8 cellular contexts compared by ENCODE assay signal in the genomic region with DNA sequence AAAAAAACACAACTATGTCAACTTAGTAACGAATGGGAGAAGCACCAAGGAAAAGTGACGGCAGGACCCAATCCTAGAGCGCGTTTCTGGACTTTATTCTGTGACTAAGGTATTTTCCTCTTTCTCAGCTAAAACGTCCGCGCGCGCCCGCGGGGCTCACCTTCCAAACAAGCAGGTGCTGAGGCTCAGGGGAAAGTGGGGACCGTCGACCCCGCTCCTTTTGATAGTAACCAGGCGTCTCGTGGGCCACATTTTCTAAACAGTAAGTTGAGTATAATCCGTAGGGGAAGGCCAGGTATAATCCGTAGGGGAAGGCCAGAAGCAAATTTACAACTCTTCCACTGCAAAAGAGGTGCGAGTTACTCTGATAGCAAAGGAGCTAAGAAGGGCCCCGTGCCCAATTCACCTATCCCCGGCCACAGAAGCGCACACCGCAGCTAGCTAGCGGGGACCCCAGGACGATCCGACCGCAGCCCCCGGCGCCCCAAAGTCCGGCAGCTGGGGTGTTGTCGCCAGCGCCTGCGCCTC. TPM values are rescaled to one million over a fixed set of nuclear protein-coding genes. Genes with fewer than 3 reads are reported as not detected.
DNase-seq lines count a peak whose midpoint lies in the region; ATAC-seq and TF ChIP-seq lines count a peak whose summit lies in the region.

No MANE protein-coding gene starts in this region.

- peak; percentile 32 for DNase-seq in activated T-cell treated with anti-CD3 and anti-CD28 coated beads, Interleukin-2, amount 50 U/mL, for 1 hour
- DNase-seq in activated T-cell treated with anti-CD3 and anti-CD28 coated beads for 4 hours (no peak), activated B cell treated with CpG ODN at 0.5 μM for 24 hours (no peak), foreskin fibroblast (peak in 1 of 2 donors; percentile 42), retinal pigment epithelial cell (ENCODE audit: low read depth) (no peak), NCI-H1048 (lab: John Stamatoyannopoulos, UW) (no peak), NCI-H345 (lab: John Stamatoyannopoulos, UW) (no peak), SKM-1 (lab: John Stamatoyannopoulos, UW; ENCODE audit: unreplicated experiment) (no peak)

- no peaks in the 10 kb centered on the region for H3K36me3 Mint-ChIP-seq in activated B cell treated with CpG ODN at 0.5 μM for 24 hours (ENCODE audit: low read depth)

- H3K9me3 Mint-ChIP-seq in activated B cell treated with CpG ODN at 0.5 μM for 24 hours: no peaks in the 10 kb centered on the region

- no peak for ATAC-seq in activated B cell treated with CpG ODN at 0.5 μM for 24 hours (ENCODE audit: low read depth)

- H3K4me3 ChIP-seq in foreskin fibroblast (ENCODE audit: low read depth in 1 of 2, low read length in 2 of 2): peak overlapping the region; percentile 59 to 67
- peak overlapping the region; percentile 81 for H3K4me3 ChIP-seq in retinal pigment epithelial cell (ENCODE audit: low read length)

- no peak for TF ChIP-seq CTCF in activated B cell treated with CpG ODN at 0.5 μM for 24 hours (IDR thresholded peaks at IDR 0.05)
- TF ChIP-seq CTCF in foreskin fibroblast (IDR thresholded peaks at IDR 0.05; ENCODE audit: low read depth, low read length): no peak
- no peak for TF ChIP-seq CTCF in retinal pigment epithelial cell (conservative IDR thresholded peaks at IDR 0.05; ENCODE audit: low read depth, low read length)

- peak overlapping the region; percentile 86 for H3K4me3 Mint-ChIP-seq in activated B cell treated with CpG ODN at 0.5 μM for 24 hours

- H3K4me1 Mint-ChIP-seq in activated B cell treated with CpG ODN at 0.5 μM for 24 hours: peaks cover 18% of the 10 kb centered on the region

- intact Hi-C loops in activated B cell treated with CpG ODN at 0.5 μM for 24 hours (cut with micrococcal nuclease): loop anchor here (5.0 kb wide), 2 partner anchors 273 to 1342 kb away; a partner anchor contains a TSS

- peaks cover 22% of the 10 kb centered on the region for H3K27me3 Mint-ChIP-seq in activated B cell treated with CpG ODN at 0.5 μM for 24 hours

- CTCF ChIA-PET in activated B cell treated with CpG ODN at 0.5 μM for 24 hours (lab: Charles Lee): interaction anchor here (1.3 to 1.7 kb wide), 2 partner anchors 56 to 86 kb away, joined by 5 to 6 read pairs; no protein-coding TSS in a partner anchor

- no peak overlapping the region for H3K27ac Mint-ChIP-seq in activated B cell treated with CpG ODN at 0.5 μM for 24 hours

- POLR2A ChIA-PET in activated B cell treated with CpG ODN at 0.5 μM for 24 hours (lab: Charles Lee): interaction anchor here (3.4 kb wide), 1 partner anchor 21 kb away, joined by 10 read pairs; no protein-coding TSS in a partner anchor

RNA-seq across cellular contexts. Expression of a gene that starts 0.7 kb away (rescaled TPM):
- 2.2 and 3.5 TPM in 2 replicates for total RNA-seq in activated B cell treated with CpG ODN at 0.5 μM for 24 hours
